ENCODE assay signal across 8 cellular contexts in the genomic region with DNA sequence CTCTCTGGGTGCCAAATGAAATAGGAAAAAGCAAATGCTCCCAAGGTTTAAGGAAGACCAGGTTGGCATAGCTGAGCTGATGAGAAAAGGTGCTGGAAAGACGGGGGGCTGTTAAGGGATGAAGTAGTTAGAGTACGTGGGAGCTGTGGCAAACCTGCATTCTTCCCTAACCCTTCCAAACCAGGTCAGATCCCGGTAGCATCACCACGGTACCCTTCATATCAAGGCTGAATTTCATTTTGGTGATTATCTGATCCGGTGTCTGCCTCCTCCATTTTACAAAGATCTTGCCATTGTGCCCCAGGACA.
DNase-seq lines count a peak whose midpoint lies in the region; ATAC-seq, FAIRE-seq and TF ChIP-seq lines count a peak whose summit lies in the region.
"Had no signal": no experiment of that assay in that cellular context is flagged by ENCODE, and none has a peak within 500 bp of the region (broad histone marks: within the 10 kb centered on the region; RNA-seq: fewer than 3 reads in every experiment).

No MANE protein-coding gene starts in this region.

- H3K4me3 ChIP-seq in HUES64 (ENCODE audit: low read length) (peak overlapping the region; percentile 44), kidney (ENCODE audit: low read length in 2 of 2) (peak overlapping the region; percentile 30 to 59), stomach (peak overlapping the region in 3 of 4 donors; percentile 40 to 51 (median 46))

- H3K36me3 ChIP-seq in HUES64 (ENCODE audit: insufficient read depth, low read length) (no peaks in the 10 kb centered on the region), kidney (ENCODE audit: control insufficient read depth in 1 of 2, insufficient read depth in 2 of 2, low read length in 2 of 2) (no peaks in the 10 kb centered on the region), stomach (no peaks in the 10 kb centered on the region)

- no peak for TF ChIP-seq EP300 in stomach (IDR thresholded peaks at IDR 0.05)

- TF ChIP-seq POLR2A in stomach (IDR thresholded peaks at IDR 0.05): no peak

- H3K27ac ChIP-seq in HUES64 (ENCODE audit: low read depth, low read length) (peak overlapping the region; percentile 82), kidney (ENCODE audit: low read depth in 2 of 2, low read length in 2 of 2) (peak overlapping the region; percentile 77 to 93), stomach (peak overlapping the region; percentile 91 to 96 (median 93))

- peak overlapping the region; percentile 89 to 96 for H3K27ac Mint-ChIP-seq in activated naive CD4-positive, alpha-beta T cell treated with anti-CD3 and anti-CD28 coated beads, Interleukin-2, amount 50 U/mL, for 72 hours

- ATAC-seq in activated naive CD4-positive, alpha-beta T cell treated with anti-CD3 and anti-CD28 coated beads, Interleukin-2, amount 50 U/mL, for 72 hours: no peak

- peak overlapping the region; percentile 41 for H3K9ac ChIP-seq in HUES64 (ENCODE audit: low read depth, low read length)
- H3K9ac ChIP-seq in kidney (ENCODE audit: low read length in 2 of 2): peak overlapping the region in 1 of 2 donors; percentile 71

- H3K27me3 ChIP-seq in HUES64 (ENCODE audit: insufficient read depth, low read length) (no peaks in the 10 kb centered on the region), stomach (no peaks in the 10 kb centered on the region)
- H3K27me3 ChIP-seq: foreskin keratinocyte had no signal

- H3K4me1 ChIP-seq in HUES64 (ENCODE audit: insufficient read depth, low read length) (peaks cover 39% of the 10 kb centered on the region), kidney (ENCODE audit: control insufficient read depth in 1 of 2, insufficient read depth in 1 of 2, low read depth in 1 of 2, low read length in 2 of 2) (peaks cover 21 to 30% of the 10 kb centered on the region in 2 donors), stomach (peaks cover 22 to 46% (median 32%) of the 10 kb centered on the region in 4 donors)

- intact Hi-C loops in kidney (cut with DNase I): no loop called here
- intact Hi-C loops in stomach (cut with DNase I; ENCODE audit: low total_unique reads): no loop called here

- no peak for FAIRE-seq in kidney (lab: Jason Lieb, UNC)

- TF ChIP-seq CTCF in kidney (IDR thresholded peaks at IDR 0.05; ENCODE audit: borderline replicate concordance, extremely low read depth, insufficient read depth): no peak
- no peak for TF ChIP-seq CTCF in stomach (IDR thresholded peaks at IDR 0.05)

- no peaks in the 10 kb centered on the region for H3K36me3 Mint-ChIP-seq in activated naive CD4-positive, alpha-beta T cell treated with anti-CD3 and anti-CD28 coated beads, Interleukin-2, amount 50 U/mL, for 72 hours

- H3K9me3 Mint-ChIP-seq in activated naive CD4-positive, alpha-beta T cell treated with anti-CD3 and anti-CD28 coated beads, Interleukin-2, amount 50 U/mL, for 72 hours: no peaks in the 10 kb centered on the region

- H3K9me3 ChIP-seq in HUES64 (ENCODE audit: insufficient read depth, low read depth, low read length) (no peaks in the 10 kb centered on the region), kidney (ENCODE audit: control insufficient read depth in 1 of 2, low read length in 2 of 2) (no peaks in the 10 kb centered on the region), stomach (no peaks in the 10 kb centered on the region)

- WGBS in HUES64: 27% methylated on average over 5 of the region's 5 CpGs
- WGBS in stomach, 5 donors: 57 to 75% (median 70%) methylated on average over 5 of the region's 5 CpGs

- no peak for DNase-seq in activated naive CD4-positive, alpha-beta T cell treated with anti-CD3 and anti-CD28 coated beads, Interleukin-2, amount 50 U/mL, for 72 hours (ENCODE audit: low spot score in 2 of 2)
- no peak for DNase-seq in kidney
- DNase-seq in stomach: no peak
- DNase-seq in LoVo (ENCODE audit: low spot score): no peak
- DNase-seq in RKO (ENCODE audit: low spot score): no peak
- no peak for DNase-seq in GDM1 (lab: John Stamatoyannopoulos, UW)
